8 cellular contexts compared by ENCODE assay signal in genomic region chr5:181242031-181242451, GRCh38. TPM values are rescaled to one million over a fixed set of nuclear protein-coding genes. Genes with fewer than 3 reads are reported as not detected.
DNase-seq lines count a peak whose midpoint lies in the region; ATAC-seq and TF ChIP-seq lines count a peak whose summit lies in the region.

No MANE protein-coding gene starts in this region.

- peak overlapping the region; percentile 90 for H3K4me2 ChIP-seq in PC-3 (ENCODE audit: low read length)

- intact Hi-C loops in Caco-2 (cut with micrococcal nuclease; ENCODE audit: unreplicated experiment) (no loop called here), PC-3 (cut with micrococcal nuclease) (loop anchor here (2.0 kb wide), 1 partner anchor 19 kb away; the partner anchor contains the start of gene TRIM41)

- no TSS peak for BruUV-seq in Caco-2 (replicated peaks; lab: Mats Ljungman, UMichigan)
- TSS peak; percentile 42 for BruUV-seq in PC-3 (replicated peaks; lab: Mats Ljungman, UMichigan)

- H3K79me2 ChIP-seq in PC-3 (ENCODE audit: low read length) = peaks cover 74% of the 10 kb centered on the region

- POLR2A ChIA-PET in Caco-2 (lab: Charles Lee) = no interaction called here
- POLR2A ChIA-PET in PC-3 (lab: Charles Lee; ENCODE audit: unreplicated experiment) = no interaction called here

- ATAC-seq in PC-3 = no peak

- DNase-seq in Caco-2 = no peak
- DNase-seq in PC-3 = no peak
- DNase-seq in endodermal cell = no peak
- no peak for DNase-seq in glomerular visceral epithelial cell (ENCODE audit: extremely low spot score)
- no peak for DNase-seq in NCI-H2107 treated with DMSO at 0.1 percent for 48 hours (lab: John Stamatoyannopoulos, UW; ENCODE audit: unreplicated experiment)
- no peak for DNase-seq in stimulated activated CD4-positive, alpha-beta T cell treated with anti-CD3 and anti-CD28 coated beads, Interleukin-4, amount 100 ng/mL, for 24 hours
- no peak for DNase-seq in activated CD4-positive, alpha-beta T cell treated with anti-CD3 and anti-CD28 coated beads, Interleukin-2, amount 50 U/mL, for 4 hours

- CTCF ChIA-PET in Caco-2 (lab: Charles Lee) = no interaction called here
- CTCF ChIA-PET in PC-3 (lab: Charles Lee) = no interaction called here

- peaks cover 26% of the 10 kb centered on the region for H3K36me3 ChIP-seq in Caco-2 (ENCODE audit: control insufficient read depth, insufficient read depth, low read length)
- peaks cover 55% of the 10 kb centered on the region for H3K36me3 ChIP-seq in PC-3 (ENCODE audit: low read depth, low read length)
- H3K36me3 ChIP-seq in endodermal cell (ENCODE audit: control insufficient read depth, insufficient read depth, low read length) = peaks cover 56% of the 10 kb centered on the region
- H3K36me3 ChIP-seq in neuron (ENCODE audit: insufficient read depth, low read length) = peaks cover 39% of the 10 kb centered on the region

- H3K9ac ChIP-seq in PC-3 (ENCODE audit: low read length) (peak overlapping the region; percentile 100), endodermal cell (ENCODE audit: extremely low read depth, low read length, poor library complexity, severe bottlenecking) (peak overlapping the region; percentile 99)

- peak overlapping the region; percentile 100 for H3K27ac Mint-ChIP-seq in Caco-2 (ENCODE audit: unreplicated experiment)
- peak overlapping the region; percentile 99 for H3K27ac Mint-ChIP-seq in endodermal cell

- H3K9me3 ChIP-seq in Caco-2 (no peaks in the 10 kb centered on the region), PC-3 (ENCODE audit: low read length) (no peaks in the 10 kb centered on the region), endodermal cell (ENCODE audit: control insufficient read depth, low read length) (no peaks in the 10 kb centered on the region), neuron (ENCODE audit: low read length) (no peaks in the 10 kb centered on the region)

- H3K4me3 Mint-ChIP-seq in Caco-2 (ENCODE audit: unreplicated experiment) = peak overlapping the region; percentile 97
- peak overlapping the region; percentile 100 for H3K4me3 Mint-ChIP-seq in endodermal cell

- H3K27me3 ChIP-seq in Caco-2 (replicated peaks; ENCODE audit: control insufficient read depth, insufficient read depth, low read length) (no peaks in the 10 kb centered on the region), PC-3 (ENCODE audit: low read length) (no peaks in the 10 kb centered on the region), endodermal cell (ENCODE audit: control insufficient read depth, insufficient read depth, low read length, poor library complexity, severe bottlenecking) (no peaks in the 10 kb centered on the region), neuron (ENCODE audit: insufficient read depth, low read length) (no peaks in the 10 kb centered on the region)

- peaks cover 11% of the 10 kb centered on the region for H3F3A ChIP-seq in PC-3 (ENCODE audit: low read length, unreplicated experiment)

- H3K4me3 ChIP-seq in Caco-2 (ENCODE audit: low read depth, low read length) (peak overlapping the region; percentile 87), PC-3 (ENCODE audit: low read length) (peak overlapping the region; percentile 99), endodermal cell (ENCODE audit: low read length) (peak overlapping the region; percentile 98), neuron (ENCODE audit: low read length) (peak overlapping the region; percentile 86)

- H3K36me3 Mint-ChIP-seq in Caco-2 (ENCODE audit: insufficient read depth, unreplicated experiment) (peaks cover 87% of the 10 kb centered on the region), endodermal cell (ENCODE audit: low read depth) (peaks cover 65% of the 10 kb centered on the region)

- H3K9me2 ChIP-seq in PC-3 (replicated peaks; ENCODE audit: low read length) = no peaks in the 10 kb centered on the region

- peaks cover 53% of the 10 kb centered on the region for H4K20me1 ChIP-seq in PC-3 (ENCODE audit: low read length)

- H3K4me1 ChIP-seq in Caco-2 (peaks cover 21% of the 10 kb centered on the region), PC-3 (ENCODE audit: insufficient read depth, low read length) (peaks cover 30% of the 10 kb centered on the region), endodermal cell (ENCODE audit: control insufficient read depth, insufficient read depth, low read length) (peaks cover 8% of the 10 kb centered on the region), neuron (ENCODE audit: insufficient read depth, low read length) (peaks cover 26% of the 10 kb centered on the region)

- WGBS in endodermal cell (ENCODE audit: insufficient coverage in 1 of 2, insufficient read length in 1 of 2), 2 experiments = 59 to 63% methylated on average over 5 to 6 of the region's 6 CpGs

- H2AFZ ChIP-seq in PC-3 (ENCODE audit: low read length) (no peak overlapping the region), neuron (ENCODE audit: low read depth, low read length) (no peak overlapping the region)

- H3K27ac ChIP-seq in PC-3 (ENCODE audit: low read length) = peak overlapping the region; percentile 86
- peak overlapping the region; percentile 13 for H3K27ac ChIP-seq in endodermal cell (ENCODE audit: low read depth, low read length)

- H3K4me1 Mint-ChIP-seq in Caco-2 (ENCODE audit: low read depth, unreplicated experiment) (peaks cover 11% of the 10 kb centered on the region), endodermal cell (peaks cover 24% of the 10 kb centered on the region)

- H3K9me3 Mint-ChIP-seq in Caco-2 (ENCODE audit: unreplicated experiment) (no peaks in the 10 kb centered on the region), endodermal cell (no peaks in the 10 kb centered on the region)

- TF ChIP-seq CTCF in Caco-2 (IDR thresholded peaks at IDR 0.05; ENCODE audit: insufficient read depth in 1 of 2, low read depth in 1 of 2, low read length in 1 of 2, severe bottlenecking in 1 of 2, unreplicated experiment in 1 of 2) = no peak
- TF ChIP-seq CTCF in PC-3 (conservative IDR thresholded peaks at IDR 0.05; ENCODE audit: low read depth, low read length) = no peak
- TF ChIP-seq CTCF in endodermal cell (conservative IDR thresholded peaks at IDR 0.05) = no peak

- H3K27me3 Mint-ChIP-seq in Caco-2 (ENCODE audit: insufficient read depth, unreplicated experiment) (no peaks in the 10 kb centered on the region), endodermal cell (ENCODE audit: insufficient read depth) (no peaks in the 10 kb centered on the region)

RNA-seq across cellular contexts. Expression of gene RACK1, which starts 1.7 kb away (rescaled TPM):
- 2,098 and 2,258 TPM in 2 replicates for total RNA-seq in Caco-2 (2022)
- total RNA-seq in PC-3 (2014; rRNA removed) = 2,587 and 3,047 TPM in 2 replicates
- total RNA-seq in endodermal cell = 1,000 to 10,000 TPM; 1,942 to 1,975 TPM
- polyA plus RNA-seq in endodermal cell (2013, experiment 1 of 2) = 2,359 TPM
- 2,067 TPM for polyA plus RNA-seq in endodermal cell (2013, experiment 2 of 2)

RNA-seq across cellular contexts. Expression of gene TRIM52, which starts 18.9 kb away (rescaled TPM):
- total RNA-seq in Caco-2 (2022) (11.9 and 13.6 TPM in 2 replicates), PC-3 (2014; rRNA removed) (4.4 and 8.9 TPM in 2 replicates), endodermal cell (1 to 10 TPM; 5.3 to 5.9 TPM)
- 8.0 TPM for polyA plus RNA-seq in endodermal cell (2013, experiment 1 of 2)
- 5.8 TPM for polyA plus RNA-seq in endodermal cell (2013, experiment 2 of 2)

RNA-seq across cellular contexts. Expression of gene TRIM41, which starts 19.0 kb away (rescaled TPM):
- total RNA-seq in Caco-2 (2022) (23.6 and 28.7 TPM in 2 replicates), PC-3 (2014; rRNA removed) (18.7 and 26.8 TPM in 2 replicates), endodermal cell (10 to 100 TPM; 37.5 to 41.7 TPM)
- polyA plus RNA-seq in endodermal cell (2013, experiment 1 of 2) = 29.1 TPM
- 23.7 TPM for polyA plus RNA-seq in endodermal cell (2013, experiment 2 of 2)

RNA-seq across cellular contexts. Expression of gene TRIM7, which starts 37.0 kb away (rescaled TPM):
- total RNA-seq in Caco-2 (2022) = 0.86 and 1.0 TPM in 2 replicates
- 28.1 and 44.1 TPM in 2 replicates for total RNA-seq in PC-3 (2014; rRNA removed)
- not detected for total RNA-seq in endodermal cell
- polyA plus RNA-seq in endodermal cell (2013, experiment 1 of 2) = 0.21 TPM
- 0.29 TPM for polyA plus RNA-seq in endodermal cell (2013, experiment 2 of 2)
